In genomic region chr7:131095346-131095745, GRCh38 we compare ENCODE assay signal across 26 cellular contexts.
DNase-seq lines count a peak whose midpoint lies in the region; ATAC-seq and TF ChIP-seq lines count a peak whose summit lies in the region.
"Had no signal": no experiment of that assay in that cellular context is flagged by ENCODE, and none has a peak within 500 bp of the region (broad histone marks: within the 10 kb centered on the region; RNA-seq: fewer than 3 reads in every experiment).

No MANE protein-coding gene starts in this region.

- no peak for ATAC-seq in HG03025 (IDR thresholded peaks at IDR 0.05; ENCODE audit: low FRiP score, unreplicated experiment)
- no peak for ATAC-seq in HG03139 (IDR thresholded peaks at IDR 0.05; ENCODE audit: unreplicated experiment)
- ATAC-seq: activated CD4-positive, CD25-positive, alpha-beta regulatory T cell treated with anti-CD3 and anti-CD28 coated beads, Interleukin-2, amount 50 U/mL, for 24 hours; activated CD8-positive, alpha-beta T cell treated with anti-CD3 and anti-CD28 coated beads for 36 hours; SK-N-SH treated with all-trans-retinoic acid at 6 μM for 48 hours had no signal

- H3K4me1 ChIP-seq in OCI-LY7 (ENCODE audit: insufficient read depth, low read length, poor library complexity, severe bottlenecking) = peaks cover 13% of the 10 kb centered on the region
- peaks cover 7 to 15% of the 10 kb centered on the region in 2 experiments for H3K4me1 ChIP-seq in neutrophil (ENCODE audit: control insufficient read depth in 1 of 2, insufficient read depth in 1 of 2, low read depth in 1 of 2, low read length in 1 of 2)
- H3K4me1 ChIP-seq: prostate gland had no signal

- H3K9me2 ChIP-seq in OCI-LY7 (ENCODE audit: insufficient read depth, low read length) = no peaks in the 10 kb centered on the region

- TF ChIP-seq CTCF in OCI-LY7 (conservative IDR thresholded peaks at IDR 0.05; ENCODE audit: low read length) (no peak), coronary artery (IDR thresholded peaks at IDR 0.05) (no peak), neutrophil (IDR thresholded peaks at IDR 0.05) (no peak)

- BruUV-seq in OCI-LY7 (replicated peaks; lab: Mats Ljungman, UMichigan) = no TSS peak

- CTCF ChIA-PET in OCI-LY7 (lab: Charles Lee; ENCODE audit: unreplicated experiment) = no interaction called here

- peak; percentile 6 for DNase-seq in EH (ENCODE audit: low read depth)
- DNase-seq in OCI-LY7 (ENCODE audit: low spot score) = no peak
- no peak for DNase-seq in coronary artery (ENCODE audit: low spot score)
- DNase-seq in C1 segment of cervical spinal cord (lab: John Stamatoyannopoulos, UW) = no peak
- DNase-seq: activated naive CD4-positive, alpha-beta T cell treated with anti-CD3 and anti-CD28 coated beads, Interleukin-2, amount 50 U/mL, for 16 hours; activated T-cell treated with anti-CD3 and anti-CD28 coated beads, Interleukin-2, amount 50 U/mL, for 48 hours; DMS79; kidney glomerular epithelial cell; mesendoderm; NCI-H1048; NCI-H2081 treated with DMSO at 0.1 percent for 48 hours; NCI-H446; nephron progenitor cell; RPMI8226; stimulated activated naive CD4-positive, alpha-beta T cell treated with Interleukin-2 at 50 U/mL for 16 hours; T-helper 9 cell had no signal

- no peaks in the 10 kb centered on the region for H3K9me3 ChIP-seq in OCI-LY7 (ENCODE audit: low read length)
- no peaks in the 10 kb centered on the region for H3K9me3 ChIP-seq in neutrophil
- H3K9me3 ChIP-seq: prostate gland, tibial nerve had no signal

- peaks cover 98% of the 10 kb centered on the region for H3K79me2 ChIP-seq in OCI-LY7 (ENCODE audit: insufficient read depth, low read depth, low read length)

- H3K4me3 ChIP-seq in OCI-LY7 (ENCODE audit: low read depth, low read length, poor library complexity, severe bottlenecking) (no peak overlapping the region), coronary artery (peak overlapping the region; percentile 31), neutrophil (ENCODE audit: low read depth in 1 of 2, low read length in 1 of 2) (no peak overlapping the region)
- H3K4me3 ChIP-seq: prostate gland, skin epidermis, tibial nerve had no signal

- peak overlapping the region; percentile 38; the same call in 1 of the 2 replicates for H3K4me2 ChIP-seq in OCI-LY7 (ENCODE audit: low read length)
- H3K4me2 ChIP-seq: KMS-11 had no signal

- H3K27me3 ChIP-seq in neutrophil = no peaks in the 10 kb centered on the region
- H3K27me3 ChIP-seq: tibial nerve had no signal

- H3K27ac ChIP-seq in OCI-LY7 (ENCODE audit: low read depth, low read length, poor library complexity, severe bottlenecking) (no peak overlapping the region), coronary artery (no peak overlapping the region), neutrophil (peak overlapping the region; percentile 4)
- H3K27ac ChIP-seq: KMS-11, prostate gland, skin epidermis, tibial nerve had no signal

- no peak overlapping the region for H2AFZ ChIP-seq in OCI-LY7 (ENCODE audit: low read length)

- peaks cover 61% of the 10 kb centered on the region for H3K36me3 ChIP-seq in OCI-LY7 (ENCODE audit: insufficient read depth, low read length)
- peaks cover 51% of the 10 kb centered on the region for H3K36me3 ChIP-seq in neutrophil
- H3K36me3 ChIP-seq: prostate gland had no signal

- no peaks in the 10 kb centered on the region for H4K20me1 ChIP-seq in OCI-LY7 (ENCODE audit: insufficient read depth, low read length)

- POLR2A ChIA-PET in OCI-LY7 (lab: Charles Lee) = interaction anchor here (1.6 kb wide), 1 partner anchor 11 kb away, joined by 3 read pairs; no protein-coding TSS in a partner anchor

- intact Hi-C loops in OCI-LY7 (cut with micrococcal nuclease; ENCODE audit: unreplicated experiment) = no loop called here
